In the genomic region with DNA sequence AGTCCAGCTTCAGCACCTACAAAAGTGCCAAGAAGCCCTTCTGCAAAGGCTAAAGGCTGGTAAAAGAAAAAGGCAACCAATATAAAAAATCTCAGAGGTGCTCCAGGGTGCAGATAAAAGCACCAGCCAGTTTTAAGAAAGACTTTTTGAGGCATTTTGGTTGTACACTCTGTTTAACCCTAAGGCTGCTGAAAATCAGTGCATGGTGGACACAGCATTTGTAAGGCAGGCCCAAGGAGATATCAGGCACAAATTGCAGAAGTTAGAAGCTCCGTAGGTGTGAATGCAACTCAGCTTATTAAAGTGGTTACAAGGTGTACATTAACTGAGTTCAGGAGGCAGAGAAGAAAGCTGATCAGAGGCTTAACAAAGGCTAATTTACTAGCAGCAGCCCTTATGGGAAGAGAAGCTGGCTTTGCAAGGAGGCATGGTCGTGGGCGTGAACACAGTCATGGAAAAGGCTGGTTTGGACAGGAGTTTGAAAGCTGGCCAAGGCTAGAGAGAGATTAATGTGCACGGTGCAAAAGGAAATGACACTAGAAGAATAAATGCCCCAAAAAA, we compare ENCODE assay signal across 9 cellular contexts. TPM values are rescaled to one million over a fixed set of nuclear protein-coding genes. Genes with fewer than 3 reads are reported as not detected.
DNase-seq lines count a peak whose midpoint lies in the region; ATAC-seq, FAIRE-seq and TF ChIP-seq lines count a peak whose summit lies in the region.
"Had no signal": no experiment of that assay in that cellular context is flagged by ENCODE, and none has a peak within 500 bp of the region (broad histone marks: within the 10 kb centered on the region; RNA-seq: fewer than 3 reads in every experiment).

No MANE protein-coding gene starts in this region.

- no peak for ATAC-seq in naive thymus-derived CD8-positive, alpha-beta T cell
- ATAC-seq in GM18520 (IDR thresholded peaks at IDR 0.05; ENCODE audit: unreplicated experiment) = no peak

- peak overlapping the region; percentile 66 to 95 (median 86) for H3K27ac Mint-ChIP-seq in CD4-positive, alpha-beta memory T cell
- H3K27ac Mint-ChIP-seq in naive thymus-derived CD8-positive, alpha-beta T cell = peak overlapping the region; percentile 76 to 93 (median 91)

- TF ChIP-seq CTCF in bronchial epithelial cell (IDR thresholded peaks at IDR 0.05; ENCODE audit: insufficient read depth, low read length, severe bottlenecking) = no peak

- CTCF ChIA-PET in CD4-positive, alpha-beta memory T cell (lab: Charles Lee; ENCODE audit: partially characterized antibody) = interaction anchor here (1.3 kb wide), 1 partner anchor 23 kb away, joined by 3 read pairs; no protein-coding TSS in a partner anchor

- H3K36me3 ChIP-seq in CD4-positive, alpha-beta memory T cell (ENCODE audit: insufficient read depth, low read length) = no peaks in the 10 kb centered on the region
- no peaks in the 10 kb centered on the region for H3K36me3 ChIP-seq in bronchial epithelial cell (ENCODE audit: control insufficient read depth, insufficient read depth, low read length)

- H3K4me3 ChIP-seq in CD4-positive, alpha-beta memory T cell (ENCODE audit: low read length in 2 of 2) = peak overlapping the region; percentile 34 to 42
- peak overlapping the region; percentile 34 for H3K4me3 ChIP-seq in bronchial epithelial cell (ENCODE audit: low read depth, low read length)

- no peaks in the 10 kb centered on the region for H3K9me3 ChIP-seq in CD4-positive, alpha-beta memory T cell (ENCODE audit: control insufficient read depth in 1 of 2, low read length in 2 of 2)

- no peak for DNase-seq in CD4-positive, alpha-beta memory T cell
- DNase-seq in KBM-7 = peak; percentile 27
- peak; percentile 55 for DNase-seq in bronchial epithelial cell (ENCODE audit: low read depth)
- no peak for DNase-seq in naive thymus-derived CD8-positive, alpha-beta T cell
- DNase-seq in NCI-H526 (lab: John Stamatoyannopoulos, UW) = no peak
- no peak for DNase-seq in NCI-H69 (lab: John Stamatoyannopoulos, UW)
- DNase-seq in NCI-H2081 treated with DMSO at 0.1 percent for 48 hours (lab: John Stamatoyannopoulos, UW) = no peak

- intact Hi-C loops in CD4-positive, alpha-beta memory T cell (cut with micrococcal nuclease) = loop anchor here (5.0 kb wide), 1 partner anchor 66 kb away; a partner anchor contains a TSS

- H3K36me3 Mint-ChIP-seq in CD4-positive, alpha-beta memory T cell = no peaks in the 10 kb centered on the region
- no peaks in the 10 kb centered on the region for H3K36me3 Mint-ChIP-seq in naive thymus-derived CD8-positive, alpha-beta T cell

- peaks cover 29% of the 10 kb centered on the region for H3K4me1 ChIP-seq in CD4-positive, alpha-beta memory T cell (ENCODE audit: insufficient read depth, low read length)

- POLR2A ChIA-PET in CD4-positive, alpha-beta memory T cell (lab: Charles Lee; ENCODE audit: partially characterized antibody) = interaction anchor here (1.4 to 2.0 kb wide), 2 partner anchors 65 to 87 kb away, joined by 4 to 12 read pairs; a partner anchor contains a TSS
- POLR2A ChIA-PET in naive thymus-derived CD8-positive, alpha-beta T cell (lab: Charles Lee) = interaction anchor here (0.6 to 1.4 kb wide), 2 partner anchors 65 to 1077 kb away, joined by 4 to 6 read pairs; a partner anchor contains a TSS

- H3K27ac ChIP-seq in CD4-positive, alpha-beta memory T cell (ENCODE audit: low read depth, low read length) = peak overlapping the region; percentile 39

- no peaks in the 10 kb centered on the region for H3K27me3 ChIP-seq in CD4-positive, alpha-beta memory T cell (ENCODE audit: insufficient read depth, low read length)
- no peaks in the 10 kb centered on the region for H3K27me3 ChIP-seq in bronchial epithelial cell (ENCODE audit: control insufficient read depth, insufficient read depth, low read length)

- FAIRE-seq in bronchial epithelial cell (lab: Jason Lieb, UNC) = no peak

- no peaks in the 10 kb centered on the region for H3K9me3 Mint-ChIP-seq in CD4-positive, alpha-beta memory T cell
- no peaks in the 10 kb centered on the region for H3K9me3 Mint-ChIP-seq in naive thymus-derived CD8-positive, alpha-beta T cell

- in situ Hi-C loops in KBM-7 (cut with MboI; ENCODE audit: low pct_unique_long_range_greater_than_20kb, low sequenced_read_pairs) = no loop called here

- peak overlapping the region; percentile 81 to 91 (median 88) for H3K4me3 Mint-ChIP-seq in CD4-positive, alpha-beta memory T cell
- H3K4me3 Mint-ChIP-seq in naive thymus-derived CD8-positive, alpha-beta T cell = peak overlapping the region; percentile 83 to 92 (median 88)

- H3K4me1 Mint-ChIP-seq in CD4-positive, alpha-beta memory T cell = peaks cover 23 to 40% (median 28%) of the 10 kb centered on the region in 4 donors
- H3K4me1 Mint-ChIP-seq in naive thymus-derived CD8-positive, alpha-beta T cell = peaks cover 25 to 47% (median 40%) of the 10 kb centered on the region in 4 donors

- no peaks in the 10 kb centered on the region for H3K27me3 Mint-ChIP-seq in CD4-positive, alpha-beta memory T cell
- H3K27me3 Mint-ChIP-seq in naive thymus-derived CD8-positive, alpha-beta T cell = no peaks in the 10 kb centered on the region

RNA-seq across cellular contexts. Expression of a gene that starts 21.1 kb away (rescaled TPM):
- total RNA-seq in CD4-positive, alpha-beta memory T cell = under 1 TPM; 0.29 to 0.44 TPM
- under 1 TPM in 1 of 2 donors, not detected in 1; 0.11 TPM for polyA plus RNA-seq in CD4-positive, alpha-beta memory T cell
- total RNA-seq in bronchial epithelial cell = under 0.01 and 0.26 TPM in 2 replicates
- under 1 TPM; 0.77 to 0.99 TPM for total RNA-seq in naive thymus-derived CD8-positive, alpha-beta T cell
- under 1 TPM in 1 of 3 donors, not detected in 2; 0.23 TPM for polyA plus RNA-seq in naive thymus-derived CD8-positive, alpha-beta T cell
- total RNA-seq: LHCN-M2 had no signal

Comparison
In these comparisons a context has a peak if more than half of its experiments do, and no peak if none do; other contexts are left out.
1. DNase-seq: peak in KBM-7 (single experiment) and bronchial epithelial cell (single experiment); none in CD4-positive, alpha-beta memory T cell (0 of 5), naive thymus-derived CD8-positive, alpha-beta T cell (0 of 10), NCI-H526 (0 of 2), NCI-H69 (single experiment) and NCI-H2081 treated with DMSO at 0.1 percent for 48 hours (single experiment).